ENCODE assay signal across 8 cellular contexts in the genomic region with DNA sequence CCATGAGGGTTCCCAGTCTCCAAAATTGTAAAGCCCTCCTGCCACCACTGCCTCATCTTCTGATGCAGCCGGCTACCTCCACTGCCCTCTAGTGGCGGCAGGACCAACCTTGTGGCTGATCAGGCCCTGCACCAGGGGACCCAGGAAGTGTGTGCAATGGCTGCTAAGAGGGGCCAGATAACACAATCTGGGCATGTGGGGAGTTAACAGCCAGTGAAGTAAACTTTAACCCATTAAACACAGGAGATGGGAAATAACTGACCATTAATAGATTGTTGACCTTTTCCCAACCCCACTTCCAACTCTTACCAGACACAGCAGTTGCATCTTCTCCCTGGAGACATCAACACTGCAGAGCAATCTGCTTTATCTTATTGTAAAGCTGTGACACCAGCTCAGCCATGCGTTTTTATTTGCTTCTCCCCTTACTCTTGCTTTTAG.
DNase-seq lines count a peak whose midpoint lies in the region; ATAC-seq and TF ChIP-seq lines count a peak whose summit lies in the region.

No MANE protein-coding gene starts in this region.

- H3K9me3 ChIP-seq in colonic mucosa (no peaks in the 10 kb centered on the region), thoracic aorta (no peaks in the 10 kb centered on the region)

- H3K27ac ChIP-seq in 22Rv1 (no peak overlapping the region), VCaP (no peak overlapping the region), colonic mucosa (no peak overlapping the region), thoracic aorta (no peak overlapping the region)

- TF ChIP-seq POLR2A in NB4 (IDR thresholded peaks at IDR 0.05; ENCODE audit: extremely low read depth, insufficient read length), result no peak

- H3K27me3 ChIP-seq in colonic mucosa (no peaks in the 10 kb centered on the region), thoracic aorta (replicated peaks; ENCODE audit: insufficient read depth) (no peaks in the 10 kb centered on the region)

- H3K4me1 ChIP-seq in colonic mucosa, result no peaks in the 10 kb centered on the region
- no peaks in the 10 kb centered on the region for H3K4me1 ChIP-seq in thoracic aorta (ENCODE audit: control insufficient read depth in 1 of 2, low read depth in 2 of 2)

- intact Hi-C loops in colonic mucosa (cut with DNase I), result no loop called here

- peak; percentile 96 for TF ChIP-seq CTCF in 22Rv1 (IDR thresholded peaks at IDR 0.05)
- peak; percentile 94 for TF ChIP-seq CTCF in GM12875 (IDR thresholded peaks at IDR 0.05; ENCODE audit: borderline replicate concordance, insufficient read depth, low read depth, low read length)
- peak; percentile 100 for TF ChIP-seq CTCF in NB4 (IDR thresholded peaks at IDR 0.05; ENCODE audit: low read depth, low read length)
- peak; percentile 88 for TF ChIP-seq CTCF in VCaP (conservative IDR thresholded peaks at IDR 0.05)
- peak; percentile 60 for TF ChIP-seq CTCF in colonic mucosa (IDR thresholded peaks at IDR 0.05)
- peak; percentile 58 for TF ChIP-seq CTCF in thoracic aorta (IDR thresholded peaks at IDR 0.05)

- H3K9ac ChIP-seq in colonic mucosa (ENCODE audit: low read depth in 2 of 2, low read length in 2 of 2), result no peak overlapping the region

- peak; percentile 98 for ATAC-seq in HG02623 (IDR thresholded peaks at IDR 0.05; ENCODE audit: unreplicated experiment)
- ATAC-seq in thoracic aorta (ENCODE audit: insufficient number of reproducible peaks, low FRiP score, low read depth), result no peak

- H3K4me3 ChIP-seq in GM12875 (ENCODE audit: low read depth, low read length) (no peak overlapping the region), NB4 (ENCODE audit: low read depth, low read length) (no peak overlapping the region), colonic mucosa (no peak overlapping the region), thoracic aorta (no peak overlapping the region)

- H3K36me3 ChIP-seq in colonic mucosa, result no peaks in the 10 kb centered on the region
- peaks cover 30% of the 10 kb centered on the region for H3K36me3 ChIP-seq in thoracic aorta

- DNase-seq in NB4 (ENCODE audit: low read depth) (peak; percentile 79), colonic mucosa (peak; percentile 60), mucosa of gallbladder (ENCODE audit: low spot score) (peak; percentile 11), thoracic aorta (ENCODE audit: low spot score) (no peak)
